ENCODE assay signal across 27 cellular contexts in the genomic region with DNA sequence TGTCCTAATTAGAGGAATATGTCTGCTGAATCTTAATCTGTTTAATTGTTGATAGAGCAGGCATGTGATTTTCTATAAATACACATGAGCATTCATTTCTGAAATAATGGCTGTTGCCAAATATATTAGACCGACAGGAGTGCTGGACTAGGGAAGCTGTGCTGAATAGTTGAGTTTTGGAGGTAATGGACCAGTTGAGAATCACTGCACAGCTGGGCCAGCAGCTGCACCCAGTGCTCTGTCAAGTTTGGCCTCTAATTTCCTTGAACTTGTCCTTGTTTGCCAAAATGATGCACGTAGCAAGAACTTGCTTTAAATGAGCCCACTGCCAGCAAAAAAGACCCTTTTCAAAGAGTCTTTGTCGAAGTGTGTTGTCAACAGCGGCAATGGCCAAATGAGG.
DNase-seq lines count a peak whose midpoint lies in the region; ATAC-seq and TF ChIP-seq lines count a peak whose summit lies in the region.
"Had no signal": no experiment of that assay in that cellular context is flagged by ENCODE, and none has a peak within 500 bp of the region (broad histone marks: within the 10 kb centered on the region; RNA-seq: fewer than 3 reads in every experiment).

No MANE protein-coding gene starts in this region.

- 50% methylated on average over 4 of the region's 4 CpGs for WGBS in right cardiac atrium

- TF ChIP-seq CTCF in VCaP (conservative IDR thresholded peaks at IDR 0.05), result no peak

- intact Hi-C loops in right cardiac atrium (cut with DNase I), result loop anchor here in 2 of 4 donors (5.0 kb wide), 3 partner anchors 39 to 71 kb away; no protein-coding TSS in a partner anchor

- no peaks in the 10 kb centered on the region for H3K9me3 ChIP-seq in right cardiac atrium (ENCODE audit: control insufficient read depth, low read length)

- no peak for ATAC-seq in right cardiac atrium
- ATAC-seq: GM12878, K562, PC-3 had no signal

- DNase-seq in NCI-H446 treated with DMSO at 0.1 percent for 48 hours (lab: John Stamatoyannopoulos, UW) (peak; percentile 13), NCI-H446 (lab: John Stamatoyannopoulos, UW) (no peak), right cardiac atrium (no peak), retina (peak; percentile 9), hypothalamus (lab: John Stamatoyannopoulos, UW) (no peak), T1000 (lab: John Stamatoyannopoulos, UW) (no peak)
- DNase-seq: CD8-positive, alpha-beta memory T cell; DMS 273 treated with DMSO at 0.1 percent for 48 hours; DMS79; EL; GDM1; GM23248; H7; Kasumi-1; NCI-H1092 treated with DMSO at 0.1 percent for 48 hours; NCI-H1436; NCI-H187; NCI-H2081 treated with DMSO at 0.1 percent for 48 hours; NCI-H2171; NCI-H226; NCI-H524; NCI-H774; PC-3 had no signal

- H3K4me3 ChIP-seq in right cardiac atrium (ENCODE audit: low read length), result no peak overlapping the region
- H3K4me3 ChIP-seq: GM12878, GM23248, K562 had no signal

- no peaks in the 10 kb centered on the region for H3K27me3 ChIP-seq in right cardiac atrium (ENCODE audit: control insufficient read depth, insufficient read depth)

- peak overlapping the region; percentile 89 for H3K27ac ChIP-seq in VCaP
- H3K27ac ChIP-seq in right cardiac atrium (ENCODE audit: low read length), result peak overlapping the region; percentile 58
- H3K27ac ChIP-seq: 22Rv1, GM23248 had no signal

- H3K4me1 ChIP-seq in right cardiac atrium (ENCODE audit: control insufficient read depth, insufficient read depth, low read length), result peaks cover 8% of the 10 kb centered on the region

Comparison
In these comparisons a context has a peak if more than half of its experiments do, and no peak if none do; other contexts are left out.
1. DNase-seq: peak in NCI-H446 treated with DMSO at 0.1 percent for 48 hours (single experiment) and retina (single experiment); none in NCI-H446 (0 of 2), right cardiac atrium (0 of 3), hypothalamus (0 of 51) and T1000 (single experiment).